ENCODE assay signal across 24 cellular contexts in genomic region chr2:129627437-129627836, GRCh38.
DNase-seq lines count a peak whose midpoint lies in the region; FAIRE-seq and TF ChIP-seq lines count a peak whose summit lies in the region.
"Had no signal": no experiment of that assay in that cellular context is flagged by ENCODE, and none has a peak within 500 bp of the region (broad histone marks: within the 10 kb centered on the region; RNA-seq: fewer than 3 reads in every experiment).

No MANE protein-coding gene starts in this region.

- no peak overlapping the region for H2BK5ac ChIP-seq in H1 (ENCODE audit: low read depth, low read length)

- no peak for TF ChIP-seq EP300 in H1 (IDR thresholded peaks at IDR 0.05; ENCODE audit: borderline replicate concordance in 1 of 2, low read depth in 2 of 2, low read length in 2 of 2)

- H3K27ac Mint-ChIP-seq in neural progenitor cell: peak overlapping the region; percentile 26
- H3K27ac Mint-ChIP-seq: CD4-positive, CD25-positive, alpha-beta regulatory T cell; CD8-positive, alpha-beta memory T cell; HFFc6 had no signal

- 79% methylated on average over 9 of the region's 9 CpGs; no CpG with 5 or more reads in 1 of the 2 experiments for WGBS in H1 (ENCODE audit: extremely low coverage in 1 of 2, insufficient coverage in 1 of 2, insufficient read length in 1 of 2, insufficient replicate concordance in 2 of 2, low coverage in 1 of 2, low lambda C conversion rate in 2 of 2, missing lambda C conversion rate in 1 of 2), 2 experiments

- H3F3A ChIP-seq in neural progenitor cell (ENCODE audit: low read depth): no peaks in the 10 kb centered on the region

- no peak overlapping the region for H3K14ac ChIP-seq in H1 (ENCODE audit: insufficient read length)

- H2BK15ac ChIP-seq in H1 (ENCODE audit: low read length): no peak overlapping the region

- POLR2A ChIA-PET in H1 (lab: Charles Lee; ENCODE audit: partially characterized antibody): no interaction called here

- H3K4me3 ChIP-seq in H7 (ENCODE audit: insufficient read depth, low read depth, low read length) (no peak overlapping the region), WERI-Rb-1 (ENCODE audit: low read depth, low read length) (no peak overlapping the region), H1 (ENCODE audit: extremely low read depth in 1 of 4, insufficient read depth in 2 of 4, low read depth in 3 of 4, low read length in 4 of 4) (no peak overlapping the region), neural progenitor cell (no peak overlapping the region), coronary artery (no peak overlapping the region)

- H4K20me1 ChIP-seq in H1 (replicated peaks in 1 of 2; ENCODE audit: control insufficient read depth in 1 of 2, insufficient read depth in 2 of 2, low read length in 2 of 2) (no peaks in the 10 kb centered on the region), neural progenitor cell (ENCODE audit: low read depth) (no peaks in the 10 kb centered on the region)

- H3K27me3 ChIP-seq in H7 (ENCODE audit: control insufficient read depth, insufficient read depth, low read length) (no peaks in the 10 kb centered on the region), WERI-Rb-1 (ENCODE audit: insufficient read depth, low read depth, severe bottlenecking) (peaks cover 10% of the 10 kb centered on the region), H1 (replicated peaks in 1 of 4; ENCODE audit: control insufficient read depth in 3 of 4, extremely low read depth in 1 of 4, insufficient read depth in 3 of 4, low read length in 3 of 4) (no peaks in the 10 kb centered on the region), neural progenitor cell (no peaks in the 10 kb centered on the region)
- H3K27me3 ChIP-seq: BE2C had no signal

- H3K23me2 ChIP-seq in H1 (ENCODE audit: low read depth, low read length): no peaks in the 10 kb centered on the region

- H3K23ac ChIP-seq in H1 (ENCODE audit: insufficient read length): no peak overlapping the region

- H3K4ac ChIP-seq in H1 (replicated peaks; ENCODE audit: insufficient read length, low read depth, low read length): no peak overlapping the region

- no peaks in the 10 kb centered on the region for H3K36me3 Mint-ChIP-seq in neural progenitor cell
- H3K36me3 Mint-ChIP-seq: CD4-positive, CD25-positive, alpha-beta regulatory T cell; CD8-positive, alpha-beta memory T cell had no signal

- no peaks in the 10 kb centered on the region for H3K36me3 ChIP-seq in H7 (replicated peaks; ENCODE audit: control insufficient read depth, insufficient read depth, low read length)
- no peaks in the 10 kb centered on the region for H3K36me3 ChIP-seq in WERI-Rb-1
- no peaks in the 10 kb centered on the region for H3K36me3 ChIP-seq in H1 (ENCODE audit: control insufficient read depth in 2 of 4, insufficient read depth in 4 of 4, low read length in 3 of 4)
- no peaks in the 10 kb centered on the region for H3K36me3 ChIP-seq in neural progenitor cell
- H3K36me3 ChIP-seq: BE2C had no signal

- FAIRE-seq in H1 (lab: Jason Lieb, UNC): no peak
- FAIRE-seq: A204.1, G401.6, GM12892 had no signal

- H3K4me1 Mint-ChIP-seq in neural progenitor cell: no peaks in the 10 kb centered on the region
- H3K4me1 Mint-ChIP-seq: CD8-positive, alpha-beta memory T cell had no signal

- H2BK120ac ChIP-seq in H1 (replicated peaks; ENCODE audit: low read depth, low read length): no peak overlapping the region

- peak; percentile 26 for DNase-seq in H7
- no peak for DNase-seq in WERI-Rb-1
- no peak for DNase-seq in H1 (ENCODE audit: low read depth in 1 of 2, low spot score in 2 of 2)
- no peak for DNase-seq in neural progenitor cell (ENCODE audit: low spot score)
- no peak for DNase-seq in coronary artery (ENCODE audit: low spot score)
- DNase-seq in DMS114 treated with DMSO at 0.1 percent for 48 hours (lab: John Stamatoyannopoulos, UW; ENCODE audit: unreplicated experiment): no peak
- DNase-seq in NCI-H1105 treated with DMSO at 0.1 percent for 48 hours (lab: John Stamatoyannopoulos, UW): no peak
- no peak for DNase-seq in inferior parietal cortex (ENCODE audit: extremely low spot score)
- DNase-seq: ACHN; BE2C; C1 segment of cervical spinal cord; CD4-positive, CD25-positive, alpha-beta regulatory T cell; CD8-positive, alpha-beta memory T cell; COR-L47; DMS 273 treated with DMSO at 0.1 percent for 48 hours; GOT3; HCEC 1CT; HFFc6; IMR-90; KBM-7 had no signal

- TF ChIP-seq RAD21 in H1 (IDR thresholded peaks at IDR 0.05 in 1 of 2, conservative IDR thresholded peaks at IDR 0.05 in 1 of 2; ENCODE audit: low read depth in 2 of 2, low read length in 2 of 2): peak in 1 of 2 experiments; percentile 5; a peak in 1 of 4 replicates

- no peak overlapping the region for H2BK12ac ChIP-seq in H1 (ENCODE audit: low read depth, low read length)

- H3K27ac ChIP-seq in WERI-Rb-1 (no peak overlapping the region), H1 (ENCODE audit: low read depth, low read length) (no peak overlapping the region; the same call in 1 of the 2 replicates), neural progenitor cell (no peak overlapping the region), coronary artery (no peak overlapping the region)
- H3K27ac ChIP-seq: HL-60 had no signal

- H3K79me2 ChIP-seq in H1 (ENCODE audit: control insufficient read depth in 1 of 2, insufficient read depth in 2 of 2, low read length in 2 of 2) (no peaks in the 10 kb centered on the region), neural progenitor cell (ENCODE audit: low read depth) (no peaks in the 10 kb centered on the region)

- no peak overlapping the region for H3K4me3 Mint-ChIP-seq in neural progenitor cell
- H3K4me3 Mint-ChIP-seq: CD4-positive, CD25-positive, alpha-beta regulatory T cell; CD8-positive, alpha-beta memory T cell; HFFc6 had no signal

- H4K91ac ChIP-seq in H1 (replicated peaks; ENCODE audit: insufficient read length, low read length): no peak overlapping the region

- no peak overlapping the region for H3K9ac ChIP-seq in H1 (replicated peaks in 1 of 4; ENCODE audit: extremely low read depth in 1 of 4, low read depth in 3 of 4, low read length in 3 of 4)
- H3K9ac ChIP-seq in neural progenitor cell: no peak overlapping the region

- TF ChIP-seq POLR2A in H1 (IDR thresholded peaks at IDR 0.05; ENCODE audit: control extremely low read depth in 1 of 2, low read depth in 2 of 2, low read length in 2 of 2): no peak

- no peak overlapping the region for H3K56ac ChIP-seq in H1 (replicated peaks; ENCODE audit: insufficient read length, low read depth, low read length)

- H3K9me3 ChIP-seq in WERI-Rb-1 (ENCODE audit: severe bottlenecking): no peaks in the 10 kb centered on the region
- H3K9me3 ChIP-seq in H1 (ENCODE audit: insufficient read depth in 2 of 2, low read depth in 1 of 2, low read length in 1 of 2): no peaks in the 10 kb centered on the region
- H3K9me3 ChIP-seq in neural progenitor cell (ENCODE audit: low read depth): no peaks in the 10 kb centered on the region
- H3K9me3 ChIP-seq: BE2C had no signal

- no peak overlapping the region for H3K18ac ChIP-seq in H1 (ENCODE audit: extremely low read depth, low read length)

- peaks cover 0 to 3% (median 0%) of the 10 kb centered on the region in 4 experiments; a peak in 1 of 7 replicates for H3K4me1 ChIP-seq in H1 (replicated peaks in 1 of 4; ENCODE audit: control insufficient read depth in 3 of 4, insufficient read depth in 4 of 4, low read length in 3 of 4)
- H3K4me1 ChIP-seq in neural progenitor cell: no peaks in the 10 kb centered on the region
- H3K4me1 ChIP-seq: BE2C had no signal

- CTCF ChIA-PET in H1 (lab: Charles Lee; ENCODE audit: partially characterized antibody): interaction anchor here (1.7 kb wide), 1 partner anchor 9 kb away, joined by 4 read pairs; no protein-coding TSS in a partner anchor

- no peak overlapping the region for H4K8ac ChIP-seq in H1 (ENCODE audit: extremely low read depth, insufficient read depth, low read length)

- H4K5ac ChIP-seq in H1 (ENCODE audit: insufficient read length, low read depth, low read length): no peak overlapping the region

- no peak overlapping the region for H3K4me2 ChIP-seq in H1 (ENCODE audit: insufficient read depth in 1 of 2, low read depth in 2 of 2, low read length in 2 of 2)
- no peak overlapping the region for H3K4me2 ChIP-seq in neural progenitor cell

- TF ChIP-seq CTCF in WERI-Rb-1 (IDR thresholded peaks at IDR 0.05; ENCODE audit: low read depth, low read length) (0 out of 2 replicates have a peak, but pooled peaks have one; percentile 21), H1 (IDR thresholded peaks at IDR 0.05; ENCODE audit: control extremely low read depth in 1 of 3, insufficient read depth in 1 of 3, low read depth in 1 of 3, low read length in 3 of 3) (peak in 2 of 3 experiments; percentile 41 to 55; a peak in 2 of 4 replicates), neural progenitor cell (IDR thresholded peaks at IDR 0.05) (no peak), coronary artery (IDR thresholded peaks at IDR 0.05) (no peak)

- H3K79me1 ChIP-seq in H1 (ENCODE audit: low read depth, low read length): no peaks in the 10 kb centered on the region

- peaks cover 7% of the 10 kb centered on the region for H3K9me3 Mint-ChIP-seq in neural progenitor cell

- no peak overlapping the region; the same call in 1 of the 2 replicates for H2BK20ac ChIP-seq in H1 (ENCODE audit: low read length)

- no peak overlapping the region for H2AFZ ChIP-seq in H1 (ENCODE audit: low read length)
- H2AFZ ChIP-seq in neural progenitor cell (replicated peaks): no peak overlapping the region

- no peak overlapping the region for H2AK5ac ChIP-seq in H1 (ENCODE audit: low read depth, low read length)

- peaks cover 3% of the 10 kb centered on the region for H3K27me3 Mint-ChIP-seq in neural progenitor cell (ENCODE audit: insufficient read depth, low read depth)
- H3K27me3 Mint-ChIP-seq: CD4-positive, CD25-positive, alpha-beta regulatory T cell had no signal

TF ChIP-seq in H1, 55 proteins besides CTCF, POLR2A, EP300 and RAD21:
- TF ChIP-seq E2F6 (IDR thresholded peaks at IDR 0.05) (no peak), ZNF274 (IDR thresholded peaks at IDR 0.05; ENCODE audit: borderline replicate concordance, extremely low read depth, low read length) (no peak)

Comparison
In these comparisons a context has a peak if more than half of its experiments do, and no peak if none do; other contexts are left out.
1. CTCF ChIP-seq: peak in WERI-Rb-1 (single experiment) and H1 (2 of 3); none in neural progenitor cell (single experiment) and coronary artery (single experiment).